In the genomic region with DNA sequence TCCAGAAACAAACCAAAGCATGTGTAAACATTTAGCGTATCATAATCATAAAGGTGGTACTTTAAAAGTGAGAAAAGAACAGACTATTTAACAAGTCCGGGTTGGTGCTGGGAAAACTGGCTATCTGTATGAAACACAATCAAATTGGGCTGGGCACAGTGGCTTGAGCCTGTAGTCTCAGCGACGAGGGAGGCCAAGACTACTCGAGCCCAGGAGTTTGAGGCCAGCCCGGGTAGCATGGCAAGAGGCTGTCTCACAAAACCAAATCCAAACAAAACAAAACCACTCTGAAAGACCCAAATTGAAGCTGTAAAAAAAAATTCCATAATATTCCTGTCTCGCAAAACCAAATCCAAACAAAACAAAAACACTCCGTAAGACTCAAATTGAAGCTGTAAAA, we compare ENCODE assay signal across 27 cellular contexts.
"Had no signal": no experiment of that assay in that cellular context is flagged by ENCODE, and none has a peak within 500 bp of the region (broad histone marks: within the 10 kb centered on the region; RNA-seq: fewer than 3 reads in every experiment).

No MANE protein-coding gene starts in this region.

- H3K4me3 ChIP-seq: ascending aorta, breast epithelium, cardiac muscle cell, colonic mucosa had no signal

- DNase-seq: activated CD4-positive, alpha-beta memory T cell treated with anti-CD3 and anti-CD28 coated beads, Interleukin-2, amount 10 ng/mL, durations not matched to agents 7 days and 5 days; activated CD4-positive, alpha-beta T cell treated with anti-CD3 and anti-CD28 coated beads for 1 hour; activated CD4-positive, alpha-beta T cell treated with anti-CD3 and anti-CD28 coated beads for 4 hours; activated CD4-positive, alpha-beta T cell treated with anti-CD3 and anti-CD28 coated beads, Interleukin-2, amount 10 ng/mL, durations not matched to agents 7 days and 5 days; activated CD4-positive, alpha-beta T cell treated with anti-CD3 and anti-CD28 coated beads, Interleukin-2, amount 50 U/mL, for 4 hours; activated CD8-positive, alpha-beta memory T cell treated with anti-CD3 and anti-CD28 coated beads, Interleukin-2, amount 50 U/mL, for 48 hours; activated gamma-delta T cell; activated naive CD4-positive, alpha-beta T cell; activated naive CD4-positive, alpha-beta T cell treated with anti-CD3 and anti-CD28 coated beads, Interleukin-2, amount 10 ng/mL, durations not matched to agents 7 days and 5 days; activated naive CD8-positive, alpha-beta T cell treated with anti-CD3 and anti-CD28 coated beads, Interleukin-2, amount 10 ng/mL, durations not matched to agents 7 days and 5 days; activated T-cell treated with anti-CD3 and anti-CD28 coated beads for 4 hours; activated T-cell treated with anti-CD3 and anti-CD28 coated beads, Interleukin-2, amount 50 U/mL, for 24 hours; activated T-cell treated with anti-CD3 and anti-CD28 coated beads, Interleukin-2, amount 50 U/mL, for 72 hours; central memory CD4-positive, alpha-beta T cell; cerebellar nuclear complex; colonic mucosa; effector memory CD4-positive, alpha-beta T cell; endodermal cell; foreskin fibroblast; T-helper 1 cell; T-helper 17 cell; T1000 had no signal

- ATAC-seq: activated naive CD4-positive, alpha-beta T cell treated with anti-CD3 and anti-CD28 coated beads, Interleukin-2, amount 50 U/mL, for 72 hours; activated T-cell treated with anti-CD3 and anti-CD28 coated beads, Interleukin-2, amount 50 U/mL, for 72 hours; esophagus mucosa; T-helper 17 cell had no signal

- H3K9me3 ChIP-seq: ascending aorta, breast epithelium, colonic mucosa had no signal

- H3K27ac ChIP-seq: breast epithelium, cardiac muscle cell, colonic mucosa had no signal

- H3K27me3 ChIP-seq: ascending aorta, breast epithelium, cardiac muscle cell, colonic mucosa had no signal

- H3K4me1 ChIP-seq: breast epithelium, colonic mucosa had no signal
